Comparison of ENCODE assay signal across 8 cellular contexts in genomic region chr11:67118801-67119576, GRCh38. TPM values are rescaled to one million over a fixed set of nuclear protein-coding genes. Genes with fewer than 3 reads are reported as not detected.
A peak's percentile ranks its signal among the peaks of the same experiment; 100 is the strongest.
DNase-seq lines count a peak whose midpoint lies in the region; ATAC-seq, FAIRE-seq and TF ChIP-seq lines count a peak whose summit lies in the region.

Gene KDM2A (plus strand): TSS chr11:67119263. CDS start chr11:67121317, 2,054 bp downstream.

- TF ChIP-seq POLR2A in GM12891 (IDR thresholded peaks at IDR 0.05; ENCODE audit: low read depth, low read length) (peak; percentile 60; the same call in 1 of the 2 replicates), adrenal gland (IDR thresholded peaks at IDR 0.05) (peak; percentile 53 to 83), heart left ventricle (IDR thresholded peaks at IDR 0.05) (peak in 1 of 2 donors; percentile 44), transverse colon (IDR thresholded peaks at IDR 0.05) (peak; percentile 81)

- H3K4me1 ChIP-seq in adrenal gland (replicated peaks in 1 of 2): peaks cover 7 to 28% of the 10 kb centered on the region in 2 donors
- peaks cover 0 to 44% (median 26%) of the 10 kb centered on the region in 12 donors for H3K4me1 ChIP-seq in heart left ventricle
- H3K4me1 ChIP-seq in transverse colon: peaks cover 17 to 60% (median 22%) of the 10 kb centered on the region in 4 donors

- H3K4me3 ChIP-seq in adrenal gland (peak within 1 kb of the TSS; percentile 49 to 99 (median 63)), heart left ventricle (peak within 1 kb of the TSS; percentile 77 to 99 (median 98)), transverse colon (peak within 1 kb of the TSS; percentile 98 to 100 (median 98))

- no peaks in the 10 kb centered on the region for H3K9me3 ChIP-seq in adrenal gland (replicated peaks in 1 of 3)
- H3K9me3 ChIP-seq in heart left ventricle: no peaks in the 10 kb centered on the region
- no peaks in the 10 kb centered on the region for H3K9me3 ChIP-seq in transverse colon

- H3K27ac ChIP-seq in adrenal gland (peak within 1 kb of the TSS; percentile 1 to 99 (median 96)), heart left ventricle (peak within 1 kb of the TSS; percentile 91 to 99 (median 98)), transverse colon (peak within 1 kb of the TSS; percentile 98 to 100 (median 100))

- no peaks in the 10 kb centered on the region for H3K27me3 ChIP-seq in adrenal gland
- H3K27me3 ChIP-seq in heart left ventricle: no peaks in the 10 kb centered on the region
- H3K27me3 ChIP-seq in transverse colon: no peaks in the 10 kb centered on the region

- peak; percentile 97 for DNase-seq in GM12891 (ENCODE audit: insufficient read length, low spot score)
- DNase-seq in NCI-H146 (lab: John Stamatoyannopoulos, UW): peak; percentile 98
- peak; percentile 99 to 100 (median 100) for DNase-seq in T-helper 1 cell
- peak; percentile 99 to 100 (median 99) for DNase-seq in adrenal gland
- DNase-seq in heart left ventricle: peak; percentile 99 to 100 (median 99)
- DNase-seq in pons (ENCODE audit: low spot score): peak; percentile 98
- peak; percentile 99 for DNase-seq in transverse colon

- ATAC-seq in HG02870 (IDR thresholded peaks at IDR 0.05; ENCODE audit: unreplicated experiment): peak; percentile 62
- ATAC-seq in heart left ventricle: peak; percentile 93 to 95 (median 95)

- 0 to 1% (median 0%) methylated on average over 1 to 84 of the region's 95 CpGs for WGBS in adrenal gland, 4 donors
- WGBS in heart left ventricle, 4 donors: 0 to 1% (median 0%) methylated on average over 33 to 95 of the region's 95 CpGs
- 1% methylated on average over 14 of the region's 95 CpGs; no CpG with 5 or more reads in 1 of the 2 donors for WGBS in transverse colon (ENCODE audit: low coverage in 1 of 2), 2 donors

- TF ChIP-seq EP300 in transverse colon (IDR thresholded peaks at IDR 0.05; ENCODE audit: low read depth): no peak

- FAIRE-seq in GM12891 (lab: Jason Lieb, UNC): peak; percentile 100

- TF ChIP-seq CTCF in adrenal gland (IDR thresholded peaks at IDR 0.05) (peak in 1 of 6 experiments; percentile 31), heart left ventricle (IDR thresholded peaks at IDR 0.05) (peak in 9 of 12 donors; percentile 7 to 58 (median 50)), transverse colon (IDR thresholded peaks at IDR 0.05) (peak in 4 of 5 experiments; percentile 8 to 22 (median 14))

- in situ Hi-C loops in transverse colon (cut with MboI; ENCODE audit: low pct_ligation_motif_present in 1 of 4, low pct_unique_long_range_greater_than_20kb in 1 of 4, low sequenced_read_pairs in 3 of 4): no loop called here

- intact Hi-C loops in adrenal gland (cut with DNase I) (no loop called here), heart left ventricle (cut with DNase I) (loop anchor here in 2 of 10 donors (2.0 kb wide), 1 partner anchor 122 kb away; no protein-coding TSS in a partner anchor), transverse colon (cut with DNase I; ENCODE audit: low total_unique reads) (no loop called here)

- H3K36me3 ChIP-seq in adrenal gland (replicated peaks in 1 of 2) (peaks cover 0 to 3% of the 10 kb centered on the region in 2 donors), heart left ventricle (peaks cover 0 to 22% (median 6%) of the 10 kb centered on the region in 9 donors), transverse colon (no peaks in the 10 kb centered on the region)

TF ChIP-seq in GM12891, 5 proteins besides CTCF, POLR2A, EP300 and RAD21:
- TF ChIP-seq TAF1 (IDR thresholded peaks at IDR 0.05; ENCODE audit: low read depth, low read length): peak; percentile 86; the same call in 1 of the 2 replicates
- no peak for TF ChIP-seq PAX5 (IDR thresholded peaks at IDR 0.05; ENCODE audit: insufficient read depth, low read length, severe bottlenecking)

RNA-seq across cellular contexts. Expression of gene KDM2A, which starts in this region (rescaled TPM):
- polyA plus RNA-seq in GM12891 (2012; ENCODE audit: low read depth, missing spikeins): 42.6 TPM
- total RNA-seq in adrenal gland: 10 to 100 TPM; 30.6 to 65.3 (median 53.5) TPM
- polyA plus RNA-seq in adrenal gland: 10 to 100 TPM; 33.8 to 50.5 (median 36.4) TPM
- total RNA-seq in heart left ventricle: 10 to 100 TPM; 26.7 to 66.4 (median 38.6) TPM
- polyA plus RNA-seq in heart left ventricle: 10 to 100 TPM; 23.4 to 33.5 TPM
- total RNA-seq in transverse colon: 100 to 1,000 TPM in 1 of 4 donors, 10 to 100 TPM in 3; 65.3 to 137 (median 81.2) TPM

Comparison
In these comparisons a context has a peak if more than half of its experiments do, and no peak if none do; other contexts are left out.
1. Peak in every context shown above with its lines: DNase-seq, ATAC-seq, H3K4me3 ChIP-seq and H3K27ac ChIP-seq.